Comparison of ENCODE assay signal across 38 cellular contexts in the genomic region with DNA sequence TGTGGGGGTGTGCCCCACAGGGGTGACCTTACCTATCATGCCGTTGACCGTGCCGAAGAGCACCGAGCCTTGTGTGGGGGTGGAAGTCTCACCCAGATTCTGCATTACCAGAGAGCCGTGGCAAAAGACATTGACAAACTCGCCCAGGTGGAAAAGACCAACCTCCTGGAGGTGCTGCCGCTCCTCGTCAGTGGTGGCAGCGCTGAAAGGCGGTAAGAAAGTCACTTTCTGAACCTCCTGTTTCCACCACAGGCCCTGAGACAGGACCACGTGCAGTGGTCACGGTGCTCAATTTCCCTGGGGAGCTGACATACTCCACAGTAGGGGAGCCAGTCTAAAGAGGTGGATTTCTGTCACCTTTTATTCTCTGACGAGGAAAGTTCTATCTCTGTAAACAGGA.
"Had no signal": no experiment of that assay in that cellular context is flagged by ENCODE, and none has a peak within 500 bp of the region (broad histone marks: within the 10 kb centered on the region; RNA-seq: fewer than 3 reads in every experiment).

No MANE protein-coding gene starts in this region.

- FAIRE-seq: bronchial epithelial cell, TTC549 had no signal

- H3K4me1 Mint-ChIP-seq: activated B cell treated with CpG ODN at 0.5 μM for 24 hours had no signal

- H3K4me3 ChIP-seq: ascending aorta, cardiac muscle cell had no signal

- H3K27me3 Mint-ChIP-seq: activated B cell treated with CpG ODN at 0.5 μM for 24 hours; activated CD4-positive, alpha-beta memory T cell treated with anti-CD3 and anti-CD28 coated beads, Interleukin-2, amount 10 ng/mL, durations not matched to agents 7 days and 5 days; activated CD4-positive, alpha-beta T cell treated with anti-CD3 and anti-CD28 coated beads for 36 hours; activated CD4-positive, alpha-beta T cell treated with anti-CD3 and anti-CD28 coated beads, Interleukin-2, amount 10 ng/mL, durations not matched to agents 7 days and 5 days; activated CD8-positive, alpha-beta memory T cell treated with anti-CD3 and anti-CD28 coated beads, Interleukin-2, amount 10 ng/mL, durations not matched to agents 7 days and 5 days; activated naive CD4-positive, alpha-beta T cell treated with anti-CD3 and anti-CD28 coated beads, Interleukin-2, amount 10 ng/mL, durations not matched to agents 7 days and 5 days; activated naive CD4-positive, alpha-beta T cell treated with anti-CD3 and anti-CD28 coated beads, Interleukin-2, amount 50 U/mL, for 24 hours; activated naive CD8-positive, alpha-beta T cell; activated naive CD8-positive, alpha-beta T cell treated with anti-CD3 and anti-CD28 coated beads, Interleukin-2, amount 10 ng/mL, durations not matched to agents 7 days and 5 days; activated naive CD8-positive, alpha-beta T cell treated with anti-CD3 and anti-CD28 coated beads, Interleukin-2, amount 50 U/mL, for 24 hours; activated T-cell treated with anti-CD3 and anti-CD28 coated beads, Interleukin-2, amount 50 U/mL, for 24 hours; brain; central memory CD8-positive, alpha-beta T cell had no signal

- H3K9me3 Mint-ChIP-seq: activated B cell treated with CpG ODN at 0.5 μM for 24 hours; activated CD4-positive, alpha-beta memory T cell treated with anti-CD3 and anti-CD28 coated beads, Interleukin-2, amount 10 ng/mL, durations not matched to agents 7 days and 5 days; activated CD4-positive, alpha-beta T cell treated with anti-CD3 and anti-CD28 coated beads, Interleukin-2, amount 10 ng/mL, durations not matched to agents 7 days and 5 days; activated naive CD4-positive, alpha-beta T cell treated with anti-CD3 and anti-CD28 coated beads, Interleukin-2, amount 10 ng/mL, durations not matched to agents 7 days and 5 days; activated naive CD4-positive, alpha-beta T cell treated with anti-CD3 and anti-CD28 coated beads, Interleukin-2, amount 50 U/mL, for 24 hours; activated naive CD8-positive, alpha-beta T cell treated with anti-CD3 and anti-CD28 coated beads, Interleukin-2, amount 10 ng/mL, durations not matched to agents 7 days and 5 days; activated naive CD8-positive, alpha-beta T cell treated with anti-CD3 and anti-CD28 coated beads, Interleukin-2, amount 50 U/mL, for 24 hours; activated T-cell treated with anti-CD3 and anti-CD28 coated beads, Interleukin-2, amount 50 U/mL, for 24 hours; activated T-helper 2 cell treated with anti-CD3 and anti-CD28 coated beads, Interferon-gamma antibody, Interleukin-2, Interleukin-4, amounts not matched to agents 10 μg/mL and 5 μg/mL and 100 μg/mL, durations not matched to agents 14 hours and 24 hours and 36 hours; brain; central memory CD8-positive, alpha-beta T cell; T-helper 1 cell treated with Interleukin-12 subunit alpha and Interleukin-12 subunit beta and Interleukin-4 antibody, amounts not matched to agents 30 μg/mL and 1 μg/mL, for 36 hours; T-helper 2 cell treated with Interferon-gamma antibody and Interleukin-4, amounts not matched to agents 5 μg/mL and 100 μg/mL, for 36 hours had no signal

- H3K4me3 Mint-ChIP-seq: activated B cell treated with CpG ODN at 0.5 μM for 24 hours; activated CD4-positive, alpha-beta memory T cell treated with anti-CD3 and anti-CD28 coated beads, Interleukin-2, amount 10 ng/mL, durations not matched to agents 7 days and 5 days; activated CD4-positive, alpha-beta T cell treated with anti-CD3 and anti-CD28 coated beads for 36 hours; activated CD4-positive, alpha-beta T cell treated with anti-CD3 and anti-CD28 coated beads, Interleukin-2, amount 10 ng/mL, durations not matched to agents 7 days and 5 days; activated CD8-positive, alpha-beta memory T cell treated with anti-CD3 and anti-CD28 coated beads, Interleukin-2, amount 10 ng/mL, durations not matched to agents 7 days and 5 days; activated CD8-positive, alpha-beta T cell treated with anti-CD3 and anti-CD28 coated beads, Interleukin-2, amount 10 ng/mL, durations not matched to agents 7 days and 5 days; activated naive CD4-positive, alpha-beta T cell treated with anti-CD3 and anti-CD28 coated beads, Interleukin-2, amount 10 ng/mL, durations not matched to agents 7 days and 5 days; activated naive CD4-positive, alpha-beta T cell treated with anti-CD3 and anti-CD28 coated beads, Interleukin-2, amount 50 U/mL, for 24 hours; activated naive CD8-positive, alpha-beta T cell; activated naive CD8-positive, alpha-beta T cell treated with anti-CD3 and anti-CD28 coated beads, Interleukin-2, amount 10 ng/mL, durations not matched to agents 7 days and 5 days; activated naive CD8-positive, alpha-beta T cell treated with anti-CD3 and anti-CD28 coated beads, Interleukin-2, amount 50 U/mL, for 24 hours; activated T-cell treated with anti-CD3 and anti-CD28 coated beads, Interleukin-2, amount 50 U/mL, for 24 hours; brain; central memory CD8-positive, alpha-beta T cell; T-helper 1 cell treated with Interleukin-12 subunit alpha and Interleukin-12 subunit beta and Interleukin-4 antibody, amounts not matched to agents 30 μg/mL and 1 μg/mL, for 36 hours; T-helper 2 cell treated with Interferon-gamma antibody and Interleukin-4, amounts not matched to agents 5 μg/mL and 100 μg/mL, for 36 hours had no signal

- H3K27me3 ChIP-seq: ascending aorta, cardiac muscle cell had no signal

- H3K27ac ChIP-seq: ascending aorta, cardiac muscle cell, VCaP had no signal

- ATAC-seq: activated CD4-positive, alpha-beta T cell treated with anti-CD3 and anti-CD28 coated beads for 36 hours; activated CD8-positive, alpha-beta memory T cell treated with anti-CD3 and anti-CD28 coated beads, Interleukin-2, amount 10 ng/mL, durations not matched to agents 7 days and 5 days; activated CD8-positive, alpha-beta T cell treated with anti-CD3 and anti-CD28 coated beads, Interleukin-2, amount 10 ng/mL, durations not matched to agents 7 days and 5 days; activated naive CD8-positive, alpha-beta T cell treated with anti-CD3 and anti-CD28 coated beads, Interleukin-2, amount 50 U/mL, for 24 hours had no signal

- DNase-seq: activated B cell treated with CpG ODN at 0.5 μM for 24 hours; activated CD4-positive, alpha-beta memory T cell treated with anti-CD3 and anti-CD28 coated beads, Interleukin-2, amount 10 ng/mL, durations not matched to agents 7 days and 5 days; activated CD4-positive, alpha-beta T cell treated with anti-CD3 and anti-CD28 coated beads for 1 hour; activated CD4-positive, alpha-beta T cell treated with anti-CD3 and anti-CD28 coated beads for 36 hours; activated CD4-positive, alpha-beta T cell treated with anti-CD3 and anti-CD28 coated beads for 48 hours; activated CD4-positive, alpha-beta T cell treated with anti-CD3 and anti-CD28 coated beads, Interleukin-2, amount 10 ng/mL, durations not matched to agents 7 days and 5 days; activated CD4-positive, alpha-beta T cell treated with anti-CD3 and anti-CD28 coated beads, Interleukin-2, amount 50 U/mL, for 48 hours; activated CD8-positive, alpha-beta memory T cell treated with anti-CD3 and anti-CD28 coated beads for 24 hours; activated CD8-positive, alpha-beta memory T cell treated with anti-CD3 and anti-CD28 coated beads, Interleukin-2, amount 10 ng/mL, durations not matched to agents 7 days and 5 days; activated CD8-positive, alpha-beta memory T cell treated with anti-CD3 and anti-CD28 coated beads, Interleukin-2, amount 50 U/mL, for 48 hours; activated CD8-positive, alpha-beta T cell treated with anti-CD3 and anti-CD28 coated beads, Interleukin-2, amount 10 ng/mL, durations not matched to agents 7 days and 5 days; activated effector memory CD4-positive, alpha-beta T cell treated with Interleukin-2 at 50 U/mL for 16 hours; activated gamma-delta T cell; activated naive CD4-positive, alpha-beta T cell treated with anti-CD3 and anti-CD28 coated beads, Interleukin-2, amount 10 ng/mL, durations not matched to agents 7 days and 5 days; activated naive CD4-positive, alpha-beta T cell treated with Interleukin-2 at 50 U/mL for 16 hours; activated naive CD8-positive, alpha-beta T cell treated with anti-CD3 and anti-CD28 coated beads, Interleukin-2, amount 10 ng/mL, durations not matched to agents 7 days and 5 days; activated naive CD8-positive, alpha-beta T cell treated with anti-CD3 and anti-CD28 coated beads, Interleukin-2, amount 50 U/mL, for 24 hours; activated T-cell treated with anti-CD3 and anti-CD28 coated beads, Interleukin-2, amount 50 U/mL, for 24 hours; activated T-cell treated with anti-CD3 and anti-CD28 coated beads, Interleukin-2, amount 50 U/mL, for 48 hours; amygdala; anterior cingulate cortex; caudate nucleus; cerebellar nuclear complex; T-helper 1 cell; T-helper 2 cell; T-helper 9 cell had no signal

- H3K27ac Mint-ChIP-seq: activated B cell treated with CpG ODN at 0.5 μM for 24 hours; activated CD4-positive, alpha-beta memory T cell treated with anti-CD3 and anti-CD28 coated beads, Interleukin-2, amount 10 ng/mL, durations not matched to agents 7 days and 5 days; activated CD4-positive, alpha-beta T cell treated with anti-CD3 and anti-CD28 coated beads for 36 hours; activated CD4-positive, alpha-beta T cell treated with anti-CD3 and anti-CD28 coated beads, Interleukin-2, amount 10 ng/mL, durations not matched to agents 7 days and 5 days; activated CD8-positive, alpha-beta memory T cell treated with anti-CD3 and anti-CD28 coated beads, Interleukin-2, amount 10 ng/mL, durations not matched to agents 7 days and 5 days; activated CD8-positive, alpha-beta T cell treated with anti-CD3 and anti-CD28 coated beads, Interleukin-2, amount 10 ng/mL, durations not matched to agents 7 days and 5 days; activated naive CD4-positive, alpha-beta T cell treated with anti-CD3 and anti-CD28 coated beads, Interleukin-2, amount 10 ng/mL, durations not matched to agents 7 days and 5 days; activated naive CD4-positive, alpha-beta T cell treated with anti-CD3 and anti-CD28 coated beads, Interleukin-2, amount 50 U/mL, for 24 hours; activated naive CD8-positive, alpha-beta T cell; activated naive CD8-positive, alpha-beta T cell treated with anti-CD3 and anti-CD28 coated beads, Interleukin-2, amount 10 ng/mL, durations not matched to agents 7 days and 5 days; activated naive CD8-positive, alpha-beta T cell treated with anti-CD3 and anti-CD28 coated beads, Interleukin-2, amount 50 U/mL, for 24 hours; activated T-cell treated with anti-CD3 and anti-CD28 coated beads, Interleukin-2, amount 50 U/mL, for 24 hours; activated T-helper 2 cell treated with anti-CD3 and anti-CD28 coated beads, Interferon-gamma antibody, Interleukin-2, Interleukin-4, amounts not matched to agents 10 μg/mL and 5 μg/mL and 100 μg/mL, durations not matched to agents 14 hours and 24 hours and 36 hours; brain; T-helper 1 cell treated with Interleukin-12 subunit alpha and Interleukin-12 subunit beta and Interleukin-4 antibody, amounts not matched to agents 30 μg/mL and 1 μg/mL, for 36 hours; T-helper 2 cell treated with Interferon-gamma antibody and Interleukin-4, amounts not matched to agents 5 μg/mL and 100 μg/mL, for 36 hours had no signal

- H3K9me3 ChIP-seq: ascending aorta had no signal
